In the genomic region with DNA sequence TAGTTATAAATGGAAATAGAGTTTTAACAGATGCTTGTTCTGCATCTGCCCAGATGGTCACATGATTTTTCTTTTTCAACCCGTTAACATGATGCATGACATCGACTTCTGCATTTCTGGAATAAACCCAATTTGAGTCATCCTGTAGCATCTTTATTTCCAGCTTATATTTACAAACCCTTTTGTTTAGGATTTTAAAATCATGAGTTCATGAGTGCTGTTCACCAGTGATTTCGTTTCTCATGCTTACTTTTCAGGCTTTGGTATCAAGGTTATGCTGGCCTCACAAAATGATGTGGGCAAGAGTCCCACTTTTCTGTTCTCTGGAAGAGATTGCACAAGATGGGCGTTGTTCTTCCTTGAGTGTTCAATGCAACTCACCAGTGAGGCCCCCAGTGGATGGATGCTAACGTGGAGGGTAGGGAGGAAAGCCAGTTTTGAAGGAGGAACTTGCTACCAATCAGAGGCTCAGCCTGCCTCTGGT, we compare ENCODE assay signal across 11 cellular contexts. TPM values are rescaled to one million over a fixed set of nuclear protein-coding genes. Genes with fewer than 3 reads are reported as not detected.
DNase-seq lines count a peak whose midpoint lies in the region; ATAC-seq and TF ChIP-seq lines count a peak whose summit lies in the region.
"Had no signal": no experiment of that assay in that cellular context is flagged by ENCODE, and none has a peak within 500 bp of the region (broad histone marks: within the 10 kb centered on the region; RNA-seq: fewer than 3 reads in every experiment).

No MANE protein-coding gene starts in this region.

- TF ChIP-seq CTCF in RWPE2 (IDR thresholded peaks at IDR 0.05; ENCODE audit: poor library complexity, severe bottlenecking) (peak; percentile 9), foreskin fibroblast (IDR thresholded peaks at IDR 0.05; ENCODE audit: low read depth, low read length) (peak; percentile 11), progenitor cell of endocrine pancreas (IDR thresholded peaks at IDR 0.05; ENCODE audit: unreplicated experiment) (no peak)

- no peak overlapping the region for H3K4me3 ChIP-seq in RWPE2 (ENCODE audit: severe bottlenecking)
- H3K4me3 ChIP-seq in foreskin fibroblast (ENCODE audit: low read depth in 1 of 2, low read length in 2 of 2) = no peak overlapping the region
- H3K4me3 ChIP-seq in skeletal muscle cell (ENCODE audit: low read depth, low read length) = no peak overlapping the region

- peaks cover 70% of the 10 kb centered on the region for H3K27me3 Mint-ChIP-seq in progenitor cell of endocrine pancreas

- H3K27ac ChIP-seq in RWPE2 (ENCODE audit: poor library complexity, severe bottlenecking) = peak overlapping the region; percentile 47

- H3K27ac Mint-ChIP-seq in progenitor cell of endocrine pancreas = no peak overlapping the region

- H3K36me3 ChIP-seq in RWPE2 (ENCODE audit: low read depth) = no peaks in the 10 kb centered on the region

- H3K4me3 Mint-ChIP-seq in progenitor cell of endocrine pancreas (ENCODE audit: low read depth) = no peak overlapping the region

- no peaks in the 10 kb centered on the region for H3K9me3 Mint-ChIP-seq in progenitor cell of endocrine pancreas (ENCODE audit: low read depth)

- peak; percentile 30; the same call in 2 of the 3 replicates for ATAC-seq in RWPE2 (ENCODE audit: low read depth)
- ATAC-seq in HG03565 (IDR thresholded peaks at IDR 0.05; ENCODE audit: unreplicated experiment) = no peak

- H3K9me3 ChIP-seq in RWPE2 (ENCODE audit: severe bottlenecking) = no peaks in the 10 kb centered on the region

- no peaks in the 10 kb centered on the region for H3K27me3 ChIP-seq in RWPE2 (ENCODE audit: insufficient read depth, poor library complexity, severe bottlenecking)

- peaks cover 4% of the 10 kb centered on the region for H3K4me1 Mint-ChIP-seq in progenitor cell of endocrine pancreas (ENCODE audit: low read depth)

- DNase-seq in EL = peak; percentile 79
- DNase-seq in RWPE2 (ENCODE audit: low spot score) = no peak
- DNase-seq in foreskin fibroblast = peak; percentile 73 to 83
- peak; percentile 92 for DNase-seq in skeletal muscle cell (ENCODE audit: low read depth)
- DNase-seq in kidney glomerular epithelial cell (lab: John Stamatoyannopoulos, UW) = no peak
- DNase-seq in activated CD4-positive, CD25-positive, alpha-beta regulatory T cell (lab: John Stamatoyannopoulos, UW) = no peak
- DNase-seq in progenitor cell of endocrine pancreas (ENCODE audit: low spot score, unreplicated experiment) = no peak
- DNase-seq: activated gamma-delta T cell treated with Interleukin-2 at 50 U/mL for 16 hours, KG1, NCI-H69 had no signal

- peaks cover 16% of the 10 kb centered on the region for H3K4me1 ChIP-seq in RWPE2 (ENCODE audit: insufficient read depth, poor library complexity, severe bottlenecking)

- H3K36me3 Mint-ChIP-seq in progenitor cell of endocrine pancreas (ENCODE audit: insufficient read depth) = no peaks in the 10 kb centered on the region

RNA-seq across cellular contexts. Expression of a gene that starts 5.2 kb away (rescaled TPM):
- total RNA-seq in progenitor cell of endocrine pancreas = 0.09 TPM in 1 of 2 replicates, not detected in the other

Comparison
In these comparisons a context has a peak if more than half of its experiments do, and no peak if none do; other contexts are left out.
1. DNase-seq: peak in EL (single experiment), foreskin fibroblast (2 of 2) and skeletal muscle cell (single experiment); none in RWPE2 (single experiment), kidney glomerular epithelial cell (single experiment), activated CD4-positive, CD25-positive, alpha-beta regulatory T cell (0 of 4) and progenitor cell of endocrine pancreas (single experiment).